ENCODE assay signal across 2 cellular contexts in genomic region chr1:87977145-87977544, GRCh38.
TF ChIP-seq lines count a peak whose summit lies in the region.

No MANE protein-coding gene starts in this region.

TF ChIP-seq in GM23338, 12 proteins besides CTCF, POLR2A, EP300 and RAD21:
- no peak for TF ChIP-seq STAT1 (IDR thresholded peaks at IDR 0.05; ENCODE audit: unreplicated experiment)
- TF ChIP-seq POLR2AphosphoS5 (IDR thresholded peaks at IDR 0.05; ENCODE audit: low read depth): no peak
- no peak for TF ChIP-seq REST (IDR thresholded peaks at IDR 0.05; ENCODE audit: unreplicated experiment)
- TF ChIP-seq EZH2phosphoT487 (IDR thresholded peaks at IDR 0.05; ENCODE audit: unreplicated experiment): no peak

TF ChIP-seq in H1, 55 proteins besides CTCF, POLR2A, EP300 and RAD21 (continued from another document):
- TF ChIP-seq RFX5 (IDR thresholded peaks at IDR 0.05; ENCODE audit: borderline replicate concordance, low read depth, low read length): no peak
- TF ChIP-seq ATF2 (IDR thresholded peaks at IDR 0.05; ENCODE audit: low read length): no peak
- TF ChIP-seq JUN (IDR thresholded peaks at IDR 0.05; ENCODE audit: low read depth, low read length): no peak
- no peak for TF ChIP-seq EZH2 (IDR thresholded peaks at IDR 0.05; ENCODE audit: low read depth, low read length, severe bottlenecking)
- TF ChIP-seq FOSL1 (IDR thresholded peaks at IDR 0.05; ENCODE audit: insufficient read depth, low read depth, low read length): no peak
- TF ChIP-seq CTBP2 (IDR thresholded peaks at IDR 0.05; ENCODE audit: borderline replicate concordance, insufficient read depth, insufficient read length, low read length): no peak
- no peak for TF ChIP-seq NRF1 (IDR thresholded peaks at IDR 0.05; ENCODE audit: low read depth, low read length)
- TF ChIP-seq CHD2 (IDR thresholded peaks at IDR 0.05; ENCODE audit: low read length): no peak
- TF ChIP-seq TEAD4 (IDR thresholded peaks at IDR 0.05; ENCODE audit: low read depth, low read length): no peak
- no peak for TF ChIP-seq PHF8 (conservative IDR thresholded peaks at IDR 0.05; ENCODE audit: low read depth, low read length)
- TF ChIP-seq BRCA1 (IDR thresholded peaks at IDR 0.05; ENCODE audit: low read depth, low read length): no peak
